In genomic region chr22:40004836-40005235, GRCh38 we compare ENCODE assay signal across 22 cellular contexts. TPM values are rescaled to one million over a fixed set of nuclear protein-coding genes. Genes with fewer than 3 reads are reported as not detected.
"Had no signal": no experiment of that assay in that cellular context is flagged by ENCODE, and none has a peak within 500 bp of the region (broad histone marks: within the 10 kb centered on the region; RNA-seq: fewer than 3 reads in every experiment).

No MANE protein-coding gene starts in this region.

- DNase-seq: activated CD4-positive, alpha-beta T cell treated with anti-CD3 and anti-CD28 coated beads for 1 hour; activated CD4-positive, alpha-beta T cell treated with anti-CD3 and anti-CD28 coated beads, Interleukin-2, amount 50 U/mL, for 48 hours; activated CD8-positive, alpha-beta memory T cell treated with anti-CD3 and anti-CD28 coated beads, Interleukin-2, amount 10 ng/mL, durations not matched to agents 7 days and 5 days; activated naive CD4-positive, alpha-beta T cell treated with anti-CD3 and anti-CD28 coated beads for 36 hours; activated naive CD8-positive, alpha-beta T cell treated with anti-CD3 and anti-CD28 coated beads, Interleukin-2, amount 50 U/mL, for 24 hours; activated T-cell treated with anti-CD3 and anti-CD28 coated beads, Interleukin-2, amount 50 U/mL, for 1 hour; hippocampal formation; left ventricle myocardium inferior; naive thymus-derived CD4-positive, alpha-beta T cell; stimulated activated CD4-positive, alpha-beta T cell treated with anti-CD3 and anti-CD28 coated beads, Interleukin-2, amount 100 ng/mL, for 48 hours; T-helper 1 cell; T1000 had no signal

- H3K36me3 Mint-ChIP-seq: activated CD8-positive, alpha-beta memory T cell treated with anti-CD3 and anti-CD28 coated beads, Interleukin-2, amount 10 ng/mL, durations not matched to agents 7 days and 5 days; naive thymus-derived CD4-positive, alpha-beta T cell had no signal

- H3K27ac ChIP-seq: left ventricle myocardium inferior, neutrophil had no signal

- H3K9me3 Mint-ChIP-seq: activated naive CD4-positive, alpha-beta T cell treated with anti-CD3 and anti-CD28 coated beads for 36 hours; activated naive CD8-positive, alpha-beta T cell treated with anti-CD3 and anti-CD28 coated beads, Interleukin-2, amount 50 U/mL, for 24 hours; activated T-helper 2 cell treated with anti-CD3 and anti-CD28 coated beads, Interferon-gamma antibody, Interleukin-2, Interleukin-4, amounts not matched to agents 10 μg/mL and 5 μg/mL and 100 μg/mL, durations not matched to agents 14 hours and 24 hours and 36 hours; memory B cell; naive thymus-derived CD4-positive, alpha-beta T cell; stimulated activated memory B cell treated with anti-CD40 and anti-IgM and Interleukin-4, amounts not matched to agents 10 μg/mL and 1 μg/mL and 100 μg/mL, for 72 hours had no signal

- H3K4me3 Mint-ChIP-seq: activated CD8-positive, alpha-beta memory T cell treated with anti-CD3 and anti-CD28 coated beads, Interleukin-2, amount 10 ng/mL, durations not matched to agents 7 days and 5 days; activated naive CD4-positive, alpha-beta T cell treated with anti-CD3 and anti-CD28 coated beads for 36 hours; activated naive CD8-positive, alpha-beta T cell treated with anti-CD3 and anti-CD28 coated beads, Interleukin-2, amount 50 U/mL, for 24 hours; memory B cell; naive thymus-derived CD4-positive, alpha-beta T cell; stimulated activated memory B cell treated with anti-CD40 and anti-IgM and Interleukin-4, amounts not matched to agents 10 μg/mL and 1 μg/mL and 100 μg/mL, for 72 hours had no signal

- ATAC-seq: activated CD8-positive, alpha-beta memory T cell treated with anti-CD3 and anti-CD28 coated beads, Interleukin-2, amount 10 ng/mL, durations not matched to agents 7 days and 5 days; activated naive CD8-positive, alpha-beta T cell treated with anti-CD3 and anti-CD28 coated beads, Interleukin-2, amount 50 U/mL, for 24 hours; mucosa of descending colon; naive thymus-derived CD4-positive, alpha-beta T cell; stimulated activated memory B cell treated with anti-CD40 and anti-IgM and Interleukin-4, amounts not matched to agents 10 μg/mL and 1 μg/mL and 100 μg/mL, for 72 hours had no signal

- H3K4me1 Mint-ChIP-seq: activated CD8-positive, alpha-beta memory T cell treated with anti-CD3 and anti-CD28 coated beads, Interleukin-2, amount 10 ng/mL, durations not matched to agents 7 days and 5 days; stimulated activated memory B cell treated with anti-CD40 and anti-IgM and Interleukin-4, amounts not matched to agents 10 μg/mL and 1 μg/mL and 100 μg/mL, for 72 hours had no signal

- H3K9me3 ChIP-seq: left ventricle myocardium inferior, mucosa of descending colon, neutrophil, tibial nerve had no signal

- H3K4me3 ChIP-seq: left ventricle myocardium inferior, mucosa of descending colon, tibial nerve had no signal

- H3K27ac Mint-ChIP-seq: activated CD8-positive, alpha-beta memory T cell treated with anti-CD3 and anti-CD28 coated beads, Interleukin-2, amount 10 ng/mL, durations not matched to agents 7 days and 5 days; activated naive CD4-positive, alpha-beta T cell treated with anti-CD3 and anti-CD28 coated beads for 36 hours; activated naive CD8-positive, alpha-beta T cell treated with anti-CD3 and anti-CD28 coated beads, Interleukin-2, amount 50 U/mL, for 24 hours; activated T-helper 2 cell treated with anti-CD3 and anti-CD28 coated beads, Interferon-gamma antibody, Interleukin-2, Interleukin-4, amounts not matched to agents 10 μg/mL and 5 μg/mL and 100 μg/mL, durations not matched to agents 14 hours and 24 hours and 36 hours; memory B cell; stimulated activated memory B cell treated with anti-CD40 and anti-IgM and Interleukin-4, amounts not matched to agents 10 μg/mL and 1 μg/mL and 100 μg/mL, for 72 hours had no signal

- H3K36me3 ChIP-seq: left ventricle myocardium inferior, neutrophil, tibial nerve had no signal

RNA-seq across cellular contexts. Expression of gene FAM83F, which starts 10.1 kb away (rescaled TPM):
- total RNA-seq: activated CD8-positive, alpha-beta memory T cell treated with anti-CD3 and anti-CD28 coated beads, Interleukin-2, amount 10 ng/mL, durations not matched to agents 7 days and 5 days; dermis microvascular lymphatic vessel endothelial cell had no signal

RNA-seq across cellular contexts. Expression of gene TMA7B, which starts 44.6 kb away (rescaled TPM):
- total RNA-seq: dermis microvascular lymphatic vessel endothelial cell, glomerular endothelial cell, kidney epithelial cell, left ventricle myocardium inferior, tibial nerve had no signal
- polyA plus RNA-seq: aorta had no signal
